1 cellular context compared by ENCODE assay signal in genomic region chr7:65444899-65445823, GRCh38.
TF ChIP-seq lines count a peak whose summit lies in the region.

No MANE protein-coding gene starts in this region.

TF ChIP-seq in HepG2, 621 proteins besides CTCF, POLR2A, EP300 and RAD21 (continued from another document and continues in another):
- TF ChIP-seq FOXJ3 (CRISPR knock-in tag; IDR thresholded peaks at IDR 0.05; ENCODE audit: borderline replicate concordance) (peak; percentile 92), ZNF770 (CRISPR knock-in tag; IDR thresholded peaks at IDR 0.05) (no peak), HHEX (CRISPR knock-in tag; IDR thresholded peaks at IDR 0.05) (peak; percentile 78), KMT2A (CRISPR knock-in tag; IDR thresholded peaks at IDR 0.05) (no peak), CC2D1A (CRISPR knock-in tag; IDR thresholded peaks at IDR 0.05) (no peak), BRF2 (CRISPR knock-in tag; IDR thresholded peaks at IDR 0.05) (0 out of 2 replicates have a peak, but pooled peaks have one; percentile 26), SCMH1 (CRISPR knock-in tag; IDR thresholded peaks at IDR 0.05; ENCODE audit: borderline replicate concordance) (no peak), ZNF160 (CRISPR knock-in tag; IDR thresholded peaks at IDR 0.05) (0 out of 2 replicates have a peak, but pooled peaks have one; percentile 61), POLR2AphosphoS5 (IDR thresholded peaks at IDR 0.05; ENCODE audit: low read depth, low read length) (no peak), KMT2B (CRISPR knock-in tag; IDR thresholded peaks at IDR 0.05) (peak; percentile 55; the same call in 1 of the 2 replicates), STAT6 (CRISPR knock-in tag; IDR thresholded peaks at IDR 0.05; ENCODE audit: borderline replicate concordance) (0 out of 2 replicates have a peak, but pooled peaks have one; percentile 58), DPF2 (CRISPR knock-in tag; IDR thresholded peaks at IDR 0.05; ENCODE audit: borderline replicate concordance, low read depth) (peak; percentile 99), MXD4 (CRISPR knock-in tag; IDR thresholded peaks at IDR 0.05) (no peak), RELA (CRISPR knock-in tag; IDR thresholded peaks at IDR 0.05) (no peak), ZZZ3 (CRISPR knock-in tag; IDR thresholded peaks at IDR 0.05; ENCODE audit: borderline replicate concordance) (no peak), RBFOX2 (IDR thresholded peaks at IDR 0.05; ENCODE audit: low read depth, low read length) (0 out of 2 replicates have a peak, but pooled peaks have one; percentile 22), ZNF589 (CRISPR knock-in tag; conservative IDR thresholded peaks at IDR 0.05) (no peak), HNF1A (IDR thresholded peaks at IDR 0.05; ENCODE audit: low read depth) (peak; percentile 78), HNF1A (CRISPR knock-in tag; IDR thresholded peaks at IDR 0.05; ENCODE audit: borderline replicate concordance) (peak; percentile 88), ZFYVE20 (CRISPR knock-in tag; IDR thresholded peaks at IDR 0.05; ENCODE audit: borderline replicate concordance, low read depth) (no peak), ZNF598 (CRISPR knock-in tag; IDR thresholded peaks at IDR 0.05; ENCODE audit: borderline replicate concordance) (no peak), ZNF569 (CRISPR knock-in tag; IDR thresholded peaks at IDR 0.05; ENCODE audit: borderline replicate concordance) (no peak), GFI1 (CRISPR knock-in tag; IDR thresholded peaks at IDR 0.05; ENCODE audit: borderline replicate concordance) (peak; percentile 6; the same call in 1 of the 2 replicates), ZNF253 (CRISPR knock-in tag; IDR thresholded peaks at IDR 0.05; ENCODE audit: borderline replicate concordance) (no peak), KAT8 (CRISPR knock-in tag; IDR thresholded peaks at IDR 0.05) (peak; percentile 55; the same call in 1 of the 2 replicates), RNF2 (conservative IDR thresholded peaks at IDR 0.05; ENCODE audit: low read depth) (no peak), MAX (IDR thresholded peaks at IDR 0.05) (peak; percentile 66), TRIM24 (CRISPR knock-in tag; IDR thresholded peaks at IDR 0.05) (peak; percentile 82; the same call in 1 of the 2 replicates), RFXAP (CRISPR knock-in tag; IDR thresholded peaks at IDR 0.05; ENCODE audit: borderline replicate concordance) (peak; percentile 75; the same call in 1 of the 2 replicates), ARID5B (CRISPR knock-in tag; IDR thresholded peaks at IDR 0.05) (peak; percentile 98), CREB1 (IDR thresholded peaks at IDR 0.05) (peak; percentile 24; the same call in 1 of the 2 replicates), CREB1 (CRISPR knock-in tag; IDR thresholded peaks at IDR 0.05) (peak; percentile 78), ZBTB8A (CRISPR knock-in tag; IDR thresholded peaks at IDR 0.05; ENCODE audit: borderline replicate concordance, low read depth) (peak; percentile 24; the same call in 1 of the 2 replicates), SALL1 (CRISPR knock-in tag; IDR thresholded peaks at IDR 0.05) (peak; percentile 96), HNRNPLL (IDR thresholded peaks at IDR 0.05; ENCODE audit: low read depth, low read length, poor library complexity, severe bottlenecking) (no peak), SMYD3 (CRISPR knock-in tag; IDR thresholded peaks at IDR 0.05) (0 out of 2 replicates have a peak, but pooled peaks have one; percentile 43), NONO (IDR thresholded peaks at IDR 0.05) (no peak), NONO (CRISPR knock-in tag; conservative IDR thresholded peaks at IDR 0.05) (peak; percentile 76), SRSF1 (optimal IDR thresholded peaks at IDR 0.05; ENCODE audit: low read depth, low read length) (no peak)
- TF ChIP-seq, protein P1, sequence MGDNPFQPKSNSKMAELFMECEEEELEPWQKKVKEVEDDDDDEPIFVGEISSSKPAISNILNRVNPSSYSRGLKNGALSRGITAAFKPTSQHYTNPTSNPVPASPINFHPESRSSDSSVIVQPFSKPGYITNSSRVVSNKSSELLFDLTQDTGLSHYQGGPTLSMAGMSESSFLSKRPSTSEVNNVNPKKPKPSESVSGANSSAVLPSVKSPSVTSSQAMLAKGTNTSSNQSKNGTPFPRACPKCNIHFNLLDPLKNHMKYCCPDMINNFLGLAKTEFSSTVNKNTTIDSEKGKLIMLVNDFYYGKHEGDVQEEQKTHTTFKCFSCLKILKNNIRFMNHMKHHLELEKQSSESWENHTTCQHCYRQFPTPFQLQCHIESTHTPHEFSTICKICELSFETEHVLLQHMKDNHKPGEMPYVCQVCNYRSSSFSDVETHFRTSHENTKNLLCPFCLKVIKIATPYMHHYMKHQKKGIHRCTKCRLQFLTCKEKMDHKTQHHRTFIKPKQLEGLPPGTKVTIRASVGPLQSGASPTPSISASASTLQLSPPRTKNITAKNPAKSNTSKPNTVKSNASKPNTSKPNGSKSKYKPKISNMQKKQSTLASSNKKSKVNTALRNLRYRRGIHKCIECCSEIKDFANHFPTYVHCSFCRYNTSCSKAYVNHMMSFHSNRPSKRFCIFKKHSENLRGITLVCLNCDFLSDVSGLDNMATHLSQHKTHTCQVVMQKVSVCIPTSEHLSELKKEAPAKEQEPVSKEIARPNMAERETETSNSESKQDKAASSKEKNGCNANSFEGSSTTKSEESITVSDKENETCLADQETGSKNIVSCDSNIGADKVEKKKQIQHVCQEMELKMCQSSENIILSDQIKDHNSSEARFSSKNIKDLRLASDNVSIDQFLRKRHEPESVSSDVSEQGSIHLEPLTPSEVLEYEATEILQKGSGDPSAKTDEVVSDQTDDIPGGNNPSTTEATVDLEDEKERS (CRISPR knock-in tag; IDR thresholded peaks at IDR 0.05) = no peak
- TF ChIP-seq, protein P2, sequence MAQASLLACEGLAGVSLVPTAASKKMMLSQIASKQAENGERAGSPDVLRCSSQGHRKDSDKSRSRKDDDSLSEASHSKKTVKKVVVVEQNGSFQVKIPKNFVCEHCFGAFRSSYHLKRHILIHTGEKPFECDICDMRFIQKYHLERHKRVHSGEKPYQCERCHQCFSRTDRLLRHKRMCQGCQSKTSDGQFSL (CRISPR knock-in tag; IDR thresholded peaks at IDR 0.05) = no peak
- TF ChIP-seq, protein P3, sequence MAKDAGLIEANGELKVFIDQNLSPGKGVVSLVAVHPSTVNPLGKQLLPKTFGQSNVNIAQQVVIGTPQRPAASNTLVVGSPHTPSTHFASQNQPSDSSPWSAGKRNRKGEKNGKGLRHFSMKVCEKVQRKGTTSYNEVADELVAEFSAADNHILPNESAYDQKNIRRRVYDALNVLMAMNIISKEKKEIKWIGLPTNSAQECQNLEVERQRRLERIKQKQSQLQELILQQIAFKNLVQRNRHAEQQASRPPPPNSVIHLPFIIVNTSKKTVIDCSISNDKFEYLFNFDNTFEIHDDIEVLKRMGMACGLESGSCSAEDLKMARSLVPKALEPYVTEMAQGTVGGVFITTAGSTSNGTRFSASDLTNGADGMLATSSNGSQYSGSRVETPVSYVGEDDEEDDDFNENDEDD (CRISPR knock-in tag; IDR thresholded peaks at IDR 0.05; ENCODE audit: borderline replicate concordance) = peak; percentile 23; the same call in 1 of the 2 replicates
- TF ChIP-seq, protein P4, sequence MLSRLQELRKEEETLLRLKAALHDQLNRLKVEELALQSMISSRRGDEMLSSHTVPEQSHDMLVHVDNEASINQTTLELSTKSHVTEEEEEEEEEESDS (CRISPR knock-in tag; IDR thresholded peaks at IDR 0.05; ENCODE audit: borderline replicate concordance) = no peak
